In genomic region chr6:57090458-57091067, GRCh38 we compare ENCODE assay signal across 7 cellular contexts. TPM values are rescaled to one million over a fixed set of nuclear protein-coding genes. Genes with fewer than 3 reads are reported as not detected.
DNase-seq lines count a peak whose midpoint lies in the region; ATAC-seq and TF ChIP-seq lines count a peak whose summit lies in the region.
"Not testable (repeated sequence)": the region's sequence is repeated elsewhere in the genome, so short reads cannot be mapped to it uniquely, and the experiment has no call there.

No MANE protein-coding gene starts in this region.

- H3K9me3 ChIP-seq in cardiac muscle cell (ENCODE audit: low read depth); neutrophil: not testable (repeated sequence)

- not testable (repeated sequence) for H3K36me3 ChIP-seq in cardiac muscle cell, neutrophil

- H3K36me3 Mint-ChIP-seq in activated naive CD4-positive, alpha-beta T cell treated with anti-CD3 and anti-CD28 coated beads, Interleukin-2, amount 50 U/mL, for 24 hours = peaks cover 14% of the 10 kb centered on the region

- peak; percentile 11 for ATAC-seq in GM18868 (IDR thresholded peaks at IDR 0.05; ENCODE audit: unreplicated experiment)
- ATAC-seq in GM21786 (IDR thresholded peaks at IDR 0.05; ENCODE audit: unreplicated experiment) = peak; percentile 1
- peak; percentile 8 for ATAC-seq in HG03097 (IDR thresholded peaks at IDR 0.05; ENCODE audit: low FRiP score, unreplicated experiment)

- not testable (repeated sequence) for H3K27me3 ChIP-seq in cardiac muscle cell, neutrophil

- POLR2A ChIA-PET in RWPE1 (lab: Yijun Ruan, JAX; ENCODE audit: low non-redundant PET) = not testable (repeated sequence)

- DNase-seq in RWPE1 (ENCODE audit: low spot score); cardiac muscle cell (ENCODE audit: low read depth in 1 of 2, low spot score in 1 of 2): not testable (repeated sequence)

- H3K27ac Mint-ChIP-seq in activated naive CD4-positive, alpha-beta T cell treated with anti-CD3 and anti-CD28 coated beads, Interleukin-2, amount 50 U/mL, for 24 hours = not testable (repeated sequence)

- not testable (repeated sequence) for H3K27me3 Mint-ChIP-seq in activated naive CD4-positive, alpha-beta T cell treated with anti-CD3 and anti-CD28 coated beads, Interleukin-2, amount 50 U/mL, for 24 hours

- not testable (repeated sequence) for H3K9me3 Mint-ChIP-seq in activated naive CD4-positive, alpha-beta T cell treated with anti-CD3 and anti-CD28 coated beads, Interleukin-2, amount 50 U/mL, for 24 hours

- CTCF ChIA-PET in RWPE1 (lab: Yijun Ruan, JAX) = not testable (repeated sequence)

- H3K4me3 ChIP-seq in cardiac muscle cell (peak overlapping the region; percentile 58), neutrophil (ENCODE audit: low read depth in 1 of 2, low read length in 1 of 2) (peak overlapping the region; percentile 67 to 71)

- H3K27ac ChIP-seq in RWPE1 = peak overlapping the region; percentile 83
- not testable (repeated sequence) for H3K27ac ChIP-seq in cardiac muscle cell, neutrophil

- H3K4me1 Mint-ChIP-seq in activated naive CD4-positive, alpha-beta T cell treated with anti-CD3 and anti-CD28 coated beads, Interleukin-2, amount 50 U/mL, for 24 hours = peaks cover 42% of the 10 kb centered on the region

- TF ChIP-seq CTCF in RWPE1 (conservative IDR thresholded peaks at IDR 0.05; ENCODE audit: low read depth); cardiac muscle cell (IDR thresholded peaks at IDR 0.05; ENCODE audit: low read depth, low read length); neutrophil (IDR thresholded peaks at IDR 0.05): not testable (repeated sequence)

- H3K4me1 ChIP-seq in cardiac muscle cell (ENCODE audit: low read depth) (peaks cover 29% of the 10 kb centered on the region), neutrophil (ENCODE audit: control insufficient read depth in 1 of 2, insufficient read depth in 1 of 2, low read depth in 1 of 2, low read length in 1 of 2) (peaks cover 16 to 27% of the 10 kb centered on the region in 2 experiments)

- peak overlapping the region; percentile 88 for H3K4me3 Mint-ChIP-seq in activated naive CD4-positive, alpha-beta T cell treated with anti-CD3 and anti-CD28 coated beads, Interleukin-2, amount 50 U/mL, for 24 hours

RNA-seq across cellular contexts. Expression of gene ZNF451, which starts 0.6 kb away (rescaled TPM):
- 28.0 and 61.0 TPM in 2 replicates for total RNA-seq in cardiac muscle cell
- polyA plus RNA-seq in cardiac muscle cell = 18.9 and 34.6 TPM in 2 replicates

RNA-seq across cellular contexts. Expression of gene KIAA1586, which starts 44.1 kb away (rescaled TPM):
- 8.9 and 15.9 TPM in 2 replicates for total RNA-seq in cardiac muscle cell
- 14.4 and 16.6 TPM in 2 replicates for polyA plus RNA-seq in cardiac muscle cell
